In genomic region chr17:70394833-70395232, GRCh38 we compare ENCODE assay signal across 23 cellular contexts.
"Had no signal": no experiment of that assay in that cellular context is flagged by ENCODE, and none has a peak within 500 bp of the region (broad histone marks: within the 10 kb centered on the region; RNA-seq: fewer than 3 reads in every experiment).

No MANE protein-coding gene starts in this region.

- H3K4me2 ChIP-seq: neural progenitor cell had no signal

- H3K4me1 ChIP-seq: neural progenitor cell, psoas muscle, right lobe of liver, sigmoid colon, stomach, thyroid gland, tibial nerve, upper lobe of left lung, vagina had no signal

- H3K36me3 ChIP-seq: neural progenitor cell, ovary, right lobe of liver, sigmoid colon, stomach, thoracic aorta, thyroid gland, tibial nerve, upper lobe of left lung, vagina had no signal

- H3K9me3 ChIP-seq: ovary, psoas muscle, right lobe of liver, sigmoid colon, stomach, thoracic aorta, thyroid gland, upper lobe of left lung, vagina had no signal

- H2AFZ ChIP-seq: neural progenitor cell had no signal

- H3K9ac ChIP-seq: neural progenitor cell had no signal

- H3K27ac ChIP-seq: neural progenitor cell, ovary, psoas muscle, right lobe of liver, sigmoid colon, stomach, thoracic aorta, thyroid gland, tibial nerve, upper lobe of left lung, vagina had no signal

- DNase-seq: natural killer cell; occipital lobe; ovary; psoas muscle; right cardiac atrium; right lobe of liver; sigmoid colon; small intestine; stimulated activated CD4-positive, alpha-beta T cell treated with anti-CD3 and anti-CD28 coated beads, Interleukin-15, amount 100 ng/mL, for 24 hours; stimulated activated CD4-positive, alpha-beta T cell treated with anti-CD3 and anti-CD28 coated beads, Interleukin-2, amount 100 ng/mL, for 24 hours; stimulated activated CD4-positive, alpha-beta T cell treated with anti-CD3 and anti-CD28 coated beads, Interleukin-2, amount 100 ng/mL, for 48 hours; stimulated activated CD4-positive, alpha-beta T cell treated with anti-CD3 and anti-CD28 coated beads, Interleukin-4, amount 100 ng/mL, for 24 hours; stimulated activated naive B cell treated with anti-CD40 and anti-IgM and Interleukin-4, amounts not matched to agents 10 μg/mL and 1 μg/mL and 100 μg/mL, for 72 hours; stimulated activated naive CD4-positive, alpha-beta T cell treated with Interleukin-2 at 50 U/mL for 16 hours; stomach; thyroid gland; trophoblast cell; upper lobe of left lung had no signal

- ATAC-seq: natural killer cell; psoas muscle; right cardiac atrium; right lobe of liver; stimulated activated effector memory CD8-positive, alpha-beta T cell treated with anti-CD3 and anti-CD28 coated beads, Interleukin-12 subunit alpha, Interleukin-12 subunit beta, amount 100 ng/mL, for 72 hours; stimulated activated naive B cell treated with anti-CD40 and anti-IgM and Interleukin-4, amounts not matched to agents 10 μg/mL and 1 μg/mL and 100 μg/mL, for 72 hours had no signal

- H3K4me3 ChIP-seq: neural progenitor cell, ovary, psoas muscle, right lobe of liver, sigmoid colon, stomach, thoracic aorta, thyroid gland, tibial nerve, upper lobe of left lung, vagina had no signal

- H3K27me3 ChIP-seq: neural progenitor cell, ovary, right lobe of liver, sigmoid colon, stomach, thyroid gland, tibial nerve, upper lobe of left lung, vagina had no signal
